Comparison of ENCODE assay signal across 18 cellular contexts in the genomic region with DNA sequence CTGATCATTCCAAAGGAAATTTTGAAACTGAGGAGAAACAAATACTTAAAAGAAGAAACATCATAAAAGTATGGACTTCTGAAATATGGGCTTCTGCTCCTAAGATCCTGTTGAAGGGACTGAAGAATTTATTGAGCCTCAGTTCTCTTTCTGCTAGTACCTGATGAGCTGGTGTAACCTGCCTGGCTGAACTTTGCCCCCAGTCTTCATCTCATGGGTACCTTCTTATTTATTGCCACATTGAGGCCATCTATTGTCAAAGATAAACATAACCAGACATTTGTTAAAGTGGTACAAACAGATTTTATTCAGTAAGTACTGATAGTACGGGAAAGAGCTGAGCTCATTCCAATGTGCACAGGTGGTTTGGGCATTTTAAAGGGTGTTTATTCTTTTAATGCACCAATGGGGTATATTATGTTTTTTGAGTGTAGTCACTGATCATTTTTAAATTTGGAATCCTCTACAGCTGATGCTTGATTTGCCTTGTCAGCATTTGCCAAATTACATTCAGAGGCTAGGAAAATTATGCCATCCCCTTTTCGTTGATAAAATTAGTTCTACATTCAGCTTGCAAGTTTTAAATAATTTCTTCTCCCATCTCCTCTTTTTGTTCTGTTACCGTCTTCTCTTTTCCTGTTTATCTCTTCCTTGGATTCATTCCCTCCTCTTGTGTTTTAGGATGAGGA.
"Had no signal": no experiment of that assay in that cellular context is flagged by ENCODE, and none has a peak within 500 bp of the region (broad histone marks: within the 10 kb centered on the region; RNA-seq: fewer than 3 reads in every experiment).

No MANE protein-coding gene starts in this region.

- H3K4me3 ChIP-seq: body of pancreas, colonic mucosa, esophagus muscularis mucosa, uterus had no signal

- H3K4me3 Mint-ChIP-seq: activated CD8-positive, alpha-beta T cell treated with anti-CD3 and anti-CD28 coated beads for 36 hours; activated T-cell treated with anti-CD3 and anti-CD28 coated beads, Interleukin-2, amount 50 U/mL, for 4 hours; stimulated activated effector memory CD8-positive, alpha-beta T cell treated with anti-CD3 and anti-CD28 coated beads, Interleukin-12 subunit alpha, Interleukin-12 subunit beta, amount 100 ng/mL, for 72 hours; T-helper 1 cell treated with Interleukin-12 subunit alpha and Interleukin-12 subunit beta and Interleukin-4 antibody, amounts not matched to agents 30 μg/mL and 1 μg/mL, for 36 hours had no signal

- H3K9me3 Mint-ChIP-seq: activated CD8-positive, alpha-beta T cell treated with anti-CD3 and anti-CD28 coated beads for 36 hours; activated naive CD4-positive, alpha-beta T cell treated with anti-CD3 and anti-CD28 coated beads, Interleukin-2, amount 50 U/mL, for 72 hours; activated T-cell treated with anti-CD3 and anti-CD28 coated beads, Interleukin-2, amount 50 U/mL, for 4 hours; stimulated activated effector memory CD8-positive, alpha-beta T cell treated with anti-CD3 and anti-CD28 coated beads, Interleukin-12 subunit alpha, Interleukin-12 subunit beta, amount 100 ng/mL, for 72 hours; T-helper 1 cell treated with Interleukin-12 subunit alpha and Interleukin-12 subunit beta and Interleukin-4 antibody, amounts not matched to agents 30 μg/mL and 1 μg/mL, for 36 hours had no signal

- ATAC-seq: activated CD8-positive, alpha-beta T cell treated with anti-CD3 and anti-CD28 coated beads for 36 hours; activated naive CD4-positive, alpha-beta T cell treated with anti-CD3 and anti-CD28 coated beads, Interleukin-2, amount 50 U/mL, for 72 hours; activated T-cell treated with anti-CD3 and anti-CD28 coated beads, Interleukin-2, amount 50 U/mL, for 4 hours; body of pancreas; sciatic nerve; stimulated activated effector memory CD8-positive, alpha-beta T cell treated with anti-CD3 and anti-CD28 coated beads, Interleukin-12 subunit alpha, Interleukin-12 subunit beta, amount 100 ng/mL, for 72 hours had no signal

- DNase-seq: activated CD4-positive, alpha-beta T cell treated with anti-CD3 and anti-CD28 coated beads for 48 hours; activated CD8-positive, alpha-beta T cell treated with anti-CD3 and anti-CD28 coated beads for 36 hours; activated effector memory CD4-positive, alpha-beta T cell treated with anti-CD3 and anti-CD28 coated beads, Interleukin-2, amount 50 U/mL, for 16 hours; activated T-cell treated with anti-CD3 and anti-CD28 coated beads, Interleukin-2, amount 50 U/mL, for 4 hours; amniotic stem cell; body of pancreas; central memory CD4-positive, alpha-beta T cell; colonic mucosa; hippocampal formation; kidney; mesenchymal stem cell; stimulated activated CD4-positive, alpha-beta T cell treated with anti-CD3 and anti-CD28 coated beads, Interleukin-2, amount 100 ng/mL, for 24 hours; uterus had no signal

- H3K36me3 Mint-ChIP-seq: stimulated activated effector memory CD8-positive, alpha-beta T cell treated with anti-CD3 and anti-CD28 coated beads, Interleukin-12 subunit alpha, Interleukin-12 subunit beta, amount 100 ng/mL, for 72 hours had no signal

- H3K27me3 Mint-ChIP-seq: activated CD8-positive, alpha-beta T cell treated with anti-CD3 and anti-CD28 coated beads for 36 hours had no signal

- H3K9me3 ChIP-seq: body of pancreas, colonic mucosa, esophagus muscularis mucosa, uterus had no signal

- H3K36me3 ChIP-seq: colonic mucosa, esophagus muscularis mucosa, uterus had no signal

- FAIRE-seq: kidney had no signal

- H3K27ac Mint-ChIP-seq: activated CD8-positive, alpha-beta T cell treated with anti-CD3 and anti-CD28 coated beads for 36 hours; stimulated activated effector memory CD8-positive, alpha-beta T cell treated with anti-CD3 and anti-CD28 coated beads, Interleukin-12 subunit alpha, Interleukin-12 subunit beta, amount 100 ng/mL, for 72 hours; T-helper 1 cell treated with Interleukin-12 subunit alpha and Interleukin-12 subunit beta and Interleukin-4 antibody, amounts not matched to agents 30 μg/mL and 1 μg/mL, for 36 hours had no signal

- H3K4me1 ChIP-seq: colonic mucosa, uterus had no signal

- H3K27ac ChIP-seq: body of pancreas, colonic mucosa, esophagus muscularis mucosa, uterus had no signal
